1 cellular context compared by ENCODE assay signal in genomic region chr1:69567847-69568434, GRCh38.
TF ChIP-seq lines count a peak whose summit lies in the region.

Gene LRRC7, plus strand, starts transcription at chr1:69567922. Its CDS starts 718 bp downstream, at chr1:69568640.

TF ChIP-seq in H1, 55 proteins besides CTCF, POLR2A, EP300 and RAD21 (continued from another document):
- TF ChIP-seq CHD7 (IDR thresholded peaks at IDR 0.05; ENCODE audit: insufficient replicate concordance, low read length) (no peak), HDAC2 (IDR thresholded peaks at IDR 0.05; ENCODE audit: borderline replicate concordance in 1 of 2, low read depth in 2 of 2, low read length in 2 of 2) (0 out of 4 replicates have a peak, but pooled peaks of 1 of the 2 experiments have one; percentile 55), KDM4A (IDR thresholded peaks at IDR 0.05; ENCODE audit: low read depth, low read length, severe bottlenecking) (peak; percentile 88), SP2 (IDR thresholded peaks at IDR 0.05; ENCODE audit: low read length) (no peak), TBP (IDR thresholded peaks at IDR 0.05; ENCODE audit: low read depth, low read length) (peak; percentile 71; the same call in 1 of the 2 replicates), POU5F1 (IDR thresholded peaks at IDR 0.05; ENCODE audit: low read depth, low read length) (no peak), RBBP5 (IDR thresholded peaks at IDR 0.05; ENCODE audit: borderline replicate concordance, low read depth, low read length) (0 out of 2 replicates have a peak, but pooled peaks have one; percentile 89), CBX5 (IDR thresholded peaks at IDR 0.05; ENCODE audit: low read depth, low read length) (no peak), EZH2 (IDR thresholded peaks at IDR 0.05; ENCODE audit: low read depth, low read length, severe bottlenecking) (no peak), RNF2 (IDR thresholded peaks at IDR 0.05; ENCODE audit: borderline replicate concordance, low read depth, low read length, missing control alignments, poor library complexity, severe bottlenecking) (peak; percentile 49), CEBPB (IDR thresholded peaks at IDR 0.05; ENCODE audit: low read depth, low read length) (no peak), ATF2 (IDR thresholded peaks at IDR 0.05; ENCODE audit: low read length) (no peak), TEAD4 (IDR thresholded peaks at IDR 0.05; ENCODE audit: low read depth, low read length) (no peak), GABPA (IDR thresholded peaks at IDR 0.05; ENCODE audit: borderline replicate concordance, insufficient read depth, low read length) (no peak), ASH2L (IDR thresholded peaks at IDR 0.05; ENCODE audit: low read length) (peak; percentile 83), USF2 (IDR thresholded peaks at IDR 0.05; ENCODE audit: low read length) (no peak), MAFK (IDR thresholded peaks at IDR 0.05; ENCODE audit: low read depth, low read length) (no peak), NANOG (IDR thresholded peaks at IDR 0.05; ENCODE audit: insufficient read depth, low read depth, low read length, poor library complexity, severe bottlenecking) (no peak), TAF7 (optimal IDR thresholded peaks at IDR 0.05; ENCODE audit: borderline replicate concordance, low read depth, low read length) (no peak), E2F6 (IDR thresholded peaks at IDR 0.05) (no peak), RFX5 (IDR thresholded peaks at IDR 0.05; ENCODE audit: borderline replicate concordance, low read depth, low read length) (no peak), JUN (IDR thresholded peaks at IDR 0.05; ENCODE audit: low read depth, low read length) (no peak)
